8 cellular contexts compared by ENCODE assay signal in genomic region chrX:123859409-123859827, GRCh38. TPM values are rescaled to one million over a fixed set of nuclear protein-coding genes. Genes with fewer than 3 reads are reported as not detected.
DNase-seq lines count a peak whose midpoint lies in the region; ATAC-seq and TF ChIP-seq lines count a peak whose summit lies in the region.

No MANE protein-coding gene starts in this region.

- H3K9ac ChIP-seq in BLaER1 treated with 17β-estradiol and CSF1 and Interleukin-3, amounts not matched to agents 10 nM and 100 nM: peak overlapping the region; percentile 89 to 97 (median 93)
- H3K9ac ChIP-seq in Loucy (ENCODE audit: low read depth, low read length, poor library complexity, severe bottlenecking) (peak overlapping the region; percentile 95), endodermal cell (ENCODE audit: extremely low read depth, low read length, poor library complexity, severe bottlenecking) (peak overlapping the region; percentile 84), mucosa of rectum (ENCODE audit: low read depth in 1 of 2, low read length in 2 of 2) (peak overlapping the region; percentile 66 to 87)

- peaks cover 35% of the 10 kb centered on the region for H3K79me2 ChIP-seq in Loucy (ENCODE audit: insufficient read depth, low read length)

- H3K9me2 ChIP-seq in Loucy (replicated peaks; ENCODE audit: low read depth, low read length): no peaks in the 10 kb centered on the region

- peak; percentile 4 for ATAC-seq in GM19452 (IDR thresholded peaks at IDR 0.05; ENCODE audit: unreplicated experiment)
- no peak for ATAC-seq in GM21619 (IDR thresholded peaks at IDR 0.05; ENCODE audit: unreplicated experiment)

- peak overlapping the region; percentile 57 to 77 (median 70) for H3K4me3 ChIP-seq in BLaER1 treated with 17β-estradiol and CSF1 and Interleukin-3, amounts not matched to agents 10 nM and 100 nM
- H3K4me3 ChIP-seq in Loucy (ENCODE audit: low read length, poor library complexity, severe bottlenecking) (peak overlapping the region; percentile 80), endodermal cell (ENCODE audit: low read length) (peak overlapping the region; percentile 77), mucosa of rectum (ENCODE audit: low read length in 2 of 2) (peak overlapping the region; percentile 76 to 83)

- H3K27me3 Mint-ChIP-seq in endodermal cell (ENCODE audit: insufficient read depth): no peaks in the 10 kb centered on the region

- H3K27ac Mint-ChIP-seq in endodermal cell: peak overlapping the region; percentile 93

- peak overlapping the region; percentile 29 to 78 (median 70) for H3K4me2 ChIP-seq in BLaER1 treated with 17β-estradiol and CSF1 and Interleukin-3, amounts not matched to agents 10 nM and 100 nM
- H3K4me2 ChIP-seq in Loucy (ENCODE audit: low read depth, low read length, poor library complexity, severe bottlenecking): peak overlapping the region; percentile 90

- H3K27ac ChIP-seq in BLaER1 treated with 17β-estradiol and CSF1 and Interleukin-3, amounts not matched to agents 10 nM and 100 nM: peak overlapping the region; percentile 92 to 97 (median 94); a peak in 21 of 22 replicates
- H3K27ac ChIP-seq in endodermal cell (ENCODE audit: low read depth, low read length) (peak overlapping the region; percentile 88), mucosa of rectum (ENCODE audit: low read depth in 2 of 2, low read length in 2 of 2) (peak overlapping the region; percentile 96 to 97)

- DNase-seq in T-helper 9 cell (peak; percentile 35), endodermal cell (no peak), superior temporal gyrus (ENCODE audit: extremely low spot score) (peak; percentile 84)

- peaks cover 63% of the 10 kb centered on the region for H3K9me3 Mint-ChIP-seq in endodermal cell

- H3K9me3 ChIP-seq in BLaER1 treated with 17β-estradiol and CSF1 and Interleukin-3, amounts not matched to agents 10 nM and 100 nM (replicated peaks in 1 of 11): peaks cover 0 to 9% (median 0%) of the 10 kb centered on the region in 11 experiments; a peak in 5 of 22 replicates
- H3K9me3 ChIP-seq in Loucy (ENCODE audit: insufficient read depth, low read depth, low read length) (no peaks in the 10 kb centered on the region), endodermal cell (ENCODE audit: control insufficient read depth, low read length) (peaks cover 17% of the 10 kb centered on the region), mucosa of rectum (ENCODE audit: control insufficient read depth in 2 of 2, low read length in 2 of 2) (no peaks in the 10 kb centered on the region)

- peaks cover 0 to 16% (median 0%) of the 10 kb centered on the region in 11 experiments; a peak in 5 of 22 replicates for H3K27me3 ChIP-seq in BLaER1 treated with 17β-estradiol and CSF1 and Interleukin-3, amounts not matched to agents 10 nM and 100 nM
- H3K27me3 ChIP-seq in Loucy (ENCODE audit: insufficient read depth, low read length, poor library complexity, severe bottlenecking): no peaks in the 10 kb centered on the region
- H3K27me3 ChIP-seq in endodermal cell (ENCODE audit: control insufficient read depth, insufficient read depth, low read length, poor library complexity, severe bottlenecking): no peaks in the 10 kb centered on the region
- H3K27me3 ChIP-seq in mucosa of rectum (ENCODE audit: control insufficient read depth in 2 of 2, insufficient read depth in 2 of 2, low read length in 2 of 2): no peaks in the 10 kb centered on the region

- peak overlapping the region; percentile 81 for H3K4me3 Mint-ChIP-seq in endodermal cell

- peaks cover 0 to 8% (median 0%) of the 10 kb centered on the region in 11 experiments; a peak in 3 of 22 replicates for H3K36me3 ChIP-seq in BLaER1 treated with 17β-estradiol and CSF1 and Interleukin-3, amounts not matched to agents 10 nM and 100 nM
- no peaks in the 10 kb centered on the region for H3K36me3 ChIP-seq in Loucy (ENCODE audit: insufficient read depth, low read length)
- H3K36me3 ChIP-seq in endodermal cell (ENCODE audit: control insufficient read depth, insufficient read depth, low read length): peaks cover 15% of the 10 kb centered on the region
- no peaks in the 10 kb centered on the region for H3K36me3 ChIP-seq in mucosa of rectum (ENCODE audit: control insufficient read depth in 2 of 2, insufficient read depth in 2 of 2, low read length in 2 of 2)

- H3F3A ChIP-seq in Loucy (ENCODE audit: low read depth): no peaks in the 10 kb centered on the region

- TF ChIP-seq CTCF in Loucy (conservative IDR thresholded peaks at IDR 0.05; ENCODE audit: low read length): no peak
- no peak for TF ChIP-seq CTCF in endodermal cell (conservative IDR thresholded peaks at IDR 0.05)

- WGBS in endodermal cell (ENCODE audit: insufficient coverage in 1 of 2, insufficient read length in 1 of 2), 2 experiments: 0% methylated on average over 3 of the region's 13 CpGs; no CpG with 5 or more reads in 1 of the 2 experiments

- peaks cover 4 to 20% (median 8%) of the 10 kb centered on the region in 10 experiments; a peak in 13 of 20 replicates for H3K4me1 ChIP-seq in BLaER1 treated with 17β-estradiol and CSF1 and Interleukin-3, amounts not matched to agents 10 nM and 100 nM
- H3K4me1 ChIP-seq in Loucy (ENCODE audit: insufficient read depth, low read length, poor library complexity, severe bottlenecking) (peaks cover 8% of the 10 kb centered on the region), endodermal cell (ENCODE audit: control insufficient read depth, insufficient read depth, low read length) (no peaks in the 10 kb centered on the region), mucosa of rectum (ENCODE audit: control insufficient read depth in 2 of 2, insufficient read depth in 2 of 2, low read length in 2 of 2) (peaks cover 0 to 2% of the 10 kb centered on the region in 2 donors)

- peaks cover 3% of the 10 kb centered on the region for H3K36me3 Mint-ChIP-seq in endodermal cell (ENCODE audit: low read depth)

- peaks cover 9% of the 10 kb centered on the region for H3K4me1 Mint-ChIP-seq in endodermal cell

- H4K20me1 ChIP-seq in BLaER1 treated with 17β-estradiol and CSF1 and Interleukin-3, amounts not matched to agents 10 nM and 100 nM: no peaks in the 10 kb centered on the region
- H4K20me1 ChIP-seq in Loucy (ENCODE audit: insufficient read depth, low read length, poor library complexity, severe bottlenecking): no peaks in the 10 kb centered on the region

- peak overlapping the region; percentile 84 for H2AFZ ChIP-seq in Loucy (ENCODE audit: low read length)

RNA-seq across cellular contexts. Expression of gene XIAP, which starts 0.4 kb away (rescaled TPM):
- total RNA-seq in endodermal cell: 10 to 100 TPM; 59.1 to 59.8 TPM
- polyA plus RNA-seq in endodermal cell (2013, experiment 1 of 2): 21.5 TPM
- polyA plus RNA-seq in endodermal cell (2013, experiment 2 of 2): 18.1 TPM
